In the genomic region with DNA sequence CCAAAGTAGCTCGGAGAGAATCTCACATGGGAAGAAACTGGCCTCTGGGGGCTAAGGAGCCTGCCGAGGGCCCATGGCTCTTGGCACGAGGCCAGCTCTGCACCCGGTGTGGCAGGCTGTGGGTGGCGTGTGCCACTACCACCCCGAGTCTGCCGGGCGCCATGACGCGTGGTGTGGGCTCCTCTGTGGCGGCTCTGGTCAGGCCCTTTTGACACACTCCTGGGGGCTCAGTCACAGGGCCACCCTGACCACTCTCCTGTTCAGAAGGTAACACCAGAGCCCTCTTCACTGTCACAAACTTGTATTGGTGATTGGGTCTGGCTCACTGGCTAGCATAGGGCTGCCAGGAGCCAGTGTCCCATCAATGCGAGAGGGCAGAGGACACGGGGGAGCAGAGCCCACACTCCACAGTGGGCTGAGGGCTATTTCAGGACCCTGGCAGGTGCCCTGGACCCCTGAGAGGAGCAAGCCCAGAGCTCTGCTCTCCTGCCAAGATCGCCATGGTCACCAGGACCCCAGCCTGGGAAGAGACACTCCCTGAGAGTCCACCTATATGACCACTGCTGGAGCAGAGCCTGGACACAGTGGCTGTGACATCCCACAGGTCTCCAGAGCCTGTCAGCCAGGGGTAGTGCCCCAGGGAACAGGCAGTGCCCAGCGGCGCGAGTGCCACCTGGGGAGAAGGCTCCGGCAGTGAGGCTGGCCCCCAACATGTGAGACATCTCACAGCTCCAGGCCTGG, we compare ENCODE assay signal across 20 cellular contexts. TPM values are rescaled to one million over a fixed set of nuclear protein-coding genes. Genes with fewer than 3 reads are reported as not detected.
DNase-seq lines count a peak whose midpoint lies in the region; ATAC-seq and TF ChIP-seq lines count a peak whose summit lies in the region.
"Had no signal": no experiment of that assay in that cellular context is flagged by ENCODE, and none has a peak within 500 bp of the region (broad histone marks: within the 10 kb centered on the region; RNA-seq: fewer than 3 reads in every experiment).

No MANE protein-coding gene starts in this region.

- no peaks in the 10 kb centered on the region for H3K27me3 ChIP-seq in right cardiac atrium (ENCODE audit: control insufficient read depth, insufficient read depth)
- no peaks in the 10 kb centered on the region for H3K27me3 ChIP-seq in duodenal mucosa (ENCODE audit: control insufficient read depth in 1 of 2, insufficient read depth in 2 of 2, low read length in 2 of 2)
- no peaks in the 10 kb centered on the region for H3K27me3 ChIP-seq in mesenchymal stem cell (ENCODE audit: control insufficient read depth in 1 of 2, insufficient read depth in 1 of 2, low read length in 2 of 2)
- H3K27me3 ChIP-seq in upper lobe of left lung: no peaks in the 10 kb centered on the region
- H3K27me3 ChIP-seq: BLaER1 had no signal

- TF ChIP-seq POLR2A in upper lobe of left lung (IDR thresholded peaks at IDR 0.05): no peak

- H2BK5ac ChIP-seq in mesenchymal stem cell (ENCODE audit: low read depth, low read length, poor library complexity, severe bottlenecking): no peak overlapping the region

- no peaks in the 10 kb centered on the region for H3K4me1 ChIP-seq in right cardiac atrium (ENCODE audit: control insufficient read depth, insufficient read depth, low read length)
- H3K4me1 ChIP-seq in duodenal mucosa (ENCODE audit: control insufficient read depth in 1 of 2, insufficient read depth in 2 of 2, low read length in 2 of 2): peaks cover 0 to 6% of the 10 kb centered on the region in 2 donors
- peaks cover 14% of the 10 kb centered on the region for H3K4me1 ChIP-seq in mesenchymal stem cell (ENCODE audit: control insufficient read depth, insufficient read depth, low read depth, low read length)
- H3K4me1 ChIP-seq in upper lobe of left lung: no peaks in the 10 kb centered on the region
- H3K4me1 ChIP-seq: BLaER1 had no signal

- H2BK15ac ChIP-seq in mesenchymal stem cell (ENCODE audit: low read depth, poor library complexity, severe bottlenecking): no peak overlapping the region

- H3K4me3 ChIP-seq in right cardiac atrium (ENCODE audit: low read length) (no peak overlapping the region), duodenal mucosa (ENCODE audit: low read depth in 1 of 2, low read length in 2 of 2) (no peak overlapping the region), mesenchymal stem cell (ENCODE audit: insufficient read depth in 1 of 2, low read depth in 1 of 2, low read length in 2 of 2) (no peak overlapping the region), upper lobe of left lung (no peak overlapping the region)
- H3K4me3 ChIP-seq: BLaER1 had no signal

- no peak overlapping the region for H3K27ac ChIP-seq in right cardiac atrium (ENCODE audit: low read length)
- peak overlapping the region; percentile 58 for H3K27ac ChIP-seq in duodenal mucosa (ENCODE audit: low read depth, low read length)
- no peak overlapping the region for H3K27ac ChIP-seq in mesenchymal stem cell (ENCODE audit: low read length, poor library complexity, severe bottlenecking)
- no peak overlapping the region for H3K27ac ChIP-seq in upper lobe of left lung
- H3K27ac ChIP-seq: BLaER1, HL-60 had no signal

- H3K4me2 ChIP-seq in mesenchymal stem cell (ENCODE audit: low read length, poor library complexity, severe bottlenecking): no peak overlapping the region
- H3K4me2 ChIP-seq: BLaER1 had no signal

- H2AFZ ChIP-seq in mesenchymal stem cell (ENCODE audit: low read depth, low read length): no peak overlapping the region

- H3K23ac ChIP-seq in mesenchymal stem cell (ENCODE audit: low read length in 2 of 2): no peak overlapping the region

- no peak overlapping the region for H4K8ac ChIP-seq in mesenchymal stem cell (ENCODE audit: low read length)

- no peak overlapping the region for H3K18ac ChIP-seq in mesenchymal stem cell (ENCODE audit: low read depth in 1 of 2, low read length in 2 of 2)

- H2AK5ac ChIP-seq in mesenchymal stem cell (ENCODE audit: low read length, severe bottlenecking): no peak overlapping the region

- intact Hi-C loops in right cardiac atrium (cut with DNase I) (no loop called here), left ventricle myocardium superior (cut with micrococcal nuclease) (no loop called here)

- H3K9ac ChIP-seq in duodenal mucosa (ENCODE audit: low read depth in 1 of 2, low read length in 2 of 2) (peak overlapping the region in 1 of 2 donors; percentile 9), mesenchymal stem cell (ENCODE audit: low read length) (peak overlapping the region; percentile 45)
- H3K9ac ChIP-seq: BLaER1 had no signal

- no peak for ATAC-seq in right cardiac atrium
- no peak for ATAC-seq in left ventricle myocardium superior
- ATAC-seq in HG02970 (IDR thresholded peaks at IDR 0.05; ENCODE audit: low FRiP score, unreplicated experiment): no peak
- no peak for ATAC-seq in upper lobe of left lung (ENCODE audit: low FRiP score in 2 of 2)
- ATAC-seq in HG02870 (IDR thresholded peaks at IDR 0.05; ENCODE audit: unreplicated experiment): no peak
- ATAC-seq: CD8-positive, alpha-beta T cell; Right ventricle myocardium inferior had no signal

- no peak overlapping the region for H3K14ac ChIP-seq in mesenchymal stem cell (ENCODE audit: low read length in 2 of 2)

- no peak overlapping the region for H4K91ac ChIP-seq in mesenchymal stem cell (ENCODE audit: low read length)

- DNase-seq in right cardiac atrium (peak in 2 of 3 donors; percentile 52 to 72), left ventricle myocardium superior (no peak), mesenchymal stem cell (no peak), T1000 (lab: John Stamatoyannopoulos, UW) (no peak), upper lobe of left lung (no peak)
- DNase-seq: CD8-positive, alpha-beta T cell; DND-41; H7; KBM-7; NCI-H1436; NCI-H2029 treated with DMSO at 0.1 percent for 48 hours; NCI-H2171 treated with DMSO at 0.1 percent for 48 hours; NCI-H446 treated with DMSO at 0.1 percent for 48 hours; OCI-M1 had no signal

- no peak for TF ChIP-seq EP300 in upper lobe of left lung (IDR thresholded peaks at IDR 0.05)

- H3K79me1 ChIP-seq in mesenchymal stem cell (replicated peaks; ENCODE audit: low read length, poor library complexity, severe bottlenecking): peaks cover 5% of the 10 kb centered on the region

- H2BK12ac ChIP-seq in mesenchymal stem cell (ENCODE audit: low read length in 2 of 2): no peak overlapping the region

- H2BK120ac ChIP-seq in mesenchymal stem cell (ENCODE audit: low read depth, low read length): no peak overlapping the region

- TF ChIP-seq CTCF in upper lobe of left lung (IDR thresholded peaks at IDR 0.05): no peak

- WGBS in right cardiac atrium: 87% methylated on average over 18 of the region's 18 CpGs
- 97% methylated on average over 18 of the region's 18 CpGs for WGBS in mesenchymal stem cell
- WGBS in upper lobe of left lung, 2 donors: 80 to 93% methylated on average over 2 to 18 of the region's 18 CpGs

- H3K4ac ChIP-seq in mesenchymal stem cell (ENCODE audit: low read depth in 1 of 2, low read length in 2 of 2): no peak overlapping the region

- H3K36me3 ChIP-seq in duodenal mucosa (ENCODE audit: control insufficient read depth in 1 of 2, insufficient read depth in 2 of 2, low read length in 2 of 2) (peaks cover 27 to 66% of the 10 kb centered on the region in 2 donors), mesenchymal stem cell (ENCODE audit: control insufficient read depth in 1 of 2, insufficient read depth in 2 of 2, low read depth in 1 of 2, low read length in 2 of 2) (peaks cover 76 to 81% of the 10 kb centered on the region in 2 experiments), upper lobe of left lung (peaks cover 23 to 86% (median 69%) of the 10 kb centered on the region in 4 donors)

- no peaks in the 10 kb centered on the region for H3K9me3 ChIP-seq in right cardiac atrium (ENCODE audit: control insufficient read depth, low read length)
- H3K9me3 ChIP-seq in duodenal mucosa (ENCODE audit: control insufficient read depth in 1 of 2, low read length in 2 of 2): no peaks in the 10 kb centered on the region
- H3K9me3 ChIP-seq in mesenchymal stem cell (ENCODE audit: control insufficient read depth, low read length): no peaks in the 10 kb centered on the region
- no peaks in the 10 kb centered on the region for H3K9me3 ChIP-seq in upper lobe of left lung
- H3K9me3 ChIP-seq: BLaER1 had no signal

RNA-seq across cellular contexts. Expression of a gene that starts 8.6 kb away (rescaled TPM):
- total RNA-seq in right cardiac atrium: 10 to 100 TPM; 19.7 to 25.5 (median 22.0) TPM
- polyA plus RNA-seq in right cardiac atrium: 17.5 TPM
- 18.5 TPM for total RNA-seq in left ventricle myocardium superior
- 19.5 TPM for polyA plus RNA-seq in mesenchymal stem cell (2013, experiment 1 of 2)
- 21.1 TPM for polyA plus RNA-seq in mesenchymal stem cell (2013, experiment 2 of 2)
- total RNA-seq in upper lobe of left lung: 10 to 100 TPM; 21.0 to 85.3 (median 33.2) TPM

RNA-seq across cellular contexts. Expression of a gene that starts 21.3 kb away (rescaled TPM):
- 10 to 100 TPM; 12.7 to 17.8 (median 13.8) TPM for total RNA-seq in right cardiac atrium
- 11.1 TPM for polyA plus RNA-seq in right cardiac atrium
- 13.1 TPM for total RNA-seq in left ventricle myocardium superior
- polyA plus RNA-seq in mesenchymal stem cell (2013, experiment 1 of 2): 12.1 TPM
- polyA plus RNA-seq in mesenchymal stem cell (2013, experiment 2 of 2): 11.4 TPM
- total RNA-seq in upper lobe of left lung: 100 to 1,000 TPM in 1 of 6 donors, 10 to 100 TPM in 5; 22.5 to 111 (median 34.0) TPM

Comparison
In these comparisons a context has a peak if more than half of its experiments do, and no peak if none do; other contexts are left out.
1. DNase-seq: peak in right cardiac atrium (2 of 3); none in left ventricle myocardium superior (single experiment), mesenchymal stem cell (single experiment), T1000 (single experiment) and upper lobe of left lung (0 of 2).